15 cellular contexts compared by ENCODE assay signal in genomic region chr5:14353661-14354474, GRCh38.
"Had no signal": no experiment of that assay in that cellular context is flagged by ENCODE, and none has a peak within 500 bp of the region (broad histone marks: within the 10 kb centered on the region; RNA-seq: fewer than 3 reads in every experiment).

No MANE protein-coding gene starts in this region.

- H3K27ac ChIP-seq: gastroesophageal sphincter, tibial nerve had no signal

- H3K4me3 Mint-ChIP-seq: activated T-cell treated with anti-CD3 and anti-CD28 coated beads, Interleukin-2, amount 50 U/mL, for 4 hours; endodermal cell; naive thymus-derived CD8-positive, alpha-beta T cell had no signal

- ATAC-seq: activated naive CD4-positive, alpha-beta T cell treated with anti-CD3 and anti-CD28 coated beads, Interleukin-2, amount 50 U/mL, for 72 hours; activated T-cell treated with anti-CD3 and anti-CD28 coated beads, Interleukin-2, amount 50 U/mL, for 4 hours; gastroesophageal sphincter; left lobe of liver; naive thymus-derived CD8-positive, alpha-beta T cell had no signal

- H3K27me3 ChIP-seq: gastroesophageal sphincter, tibial nerve had no signal

- H3K9me3 ChIP-seq: gastroesophageal sphincter, tibial nerve had no signal

- H3K4me3 ChIP-seq: gastroesophageal sphincter, tibial nerve had no signal

- H3K27ac Mint-ChIP-seq: activated naive CD4-positive, alpha-beta T cell treated with anti-CD3 and anti-CD28 coated beads, Interleukin-2, amount 50 U/mL, for 72 hours; endodermal cell; naive thymus-derived CD8-positive, alpha-beta T cell had no signal

- DNase-seq: activated CD4-positive, alpha-beta T cell treated with anti-CD3 and anti-CD28 coated beads for 1 hour; activated CD4-positive, alpha-beta T cell treated with anti-CD3 and anti-CD28 coated beads, Interleukin-2, amount 50 U/mL, for 4 hours; activated effector memory CD4-positive, alpha-beta T cell treated with anti-CD3 and anti-CD28 coated beads, Interleukin-2, amount 50 U/mL, for 16 hours; activated T-cell treated with anti-CD3 and anti-CD28 coated beads, Interleukin-2, amount 50 U/mL, for 4 hours; endodermal cell; erythroblast; mammary epithelial cell; naive thymus-derived CD8-positive, alpha-beta T cell; stimulated activated CD4-positive, alpha-beta T cell treated with anti-CD3 and anti-CD28 coated beads, Interleukin-2, amount 100 ng/mL, for 48 hours; stimulated activated naive CD4-positive, alpha-beta T cell; T-helper 9 cell had no signal

- H3K9me3 Mint-ChIP-seq: endodermal cell had no signal
